ENCODE assay signal across 8 cellular contexts in the genomic region with DNA sequence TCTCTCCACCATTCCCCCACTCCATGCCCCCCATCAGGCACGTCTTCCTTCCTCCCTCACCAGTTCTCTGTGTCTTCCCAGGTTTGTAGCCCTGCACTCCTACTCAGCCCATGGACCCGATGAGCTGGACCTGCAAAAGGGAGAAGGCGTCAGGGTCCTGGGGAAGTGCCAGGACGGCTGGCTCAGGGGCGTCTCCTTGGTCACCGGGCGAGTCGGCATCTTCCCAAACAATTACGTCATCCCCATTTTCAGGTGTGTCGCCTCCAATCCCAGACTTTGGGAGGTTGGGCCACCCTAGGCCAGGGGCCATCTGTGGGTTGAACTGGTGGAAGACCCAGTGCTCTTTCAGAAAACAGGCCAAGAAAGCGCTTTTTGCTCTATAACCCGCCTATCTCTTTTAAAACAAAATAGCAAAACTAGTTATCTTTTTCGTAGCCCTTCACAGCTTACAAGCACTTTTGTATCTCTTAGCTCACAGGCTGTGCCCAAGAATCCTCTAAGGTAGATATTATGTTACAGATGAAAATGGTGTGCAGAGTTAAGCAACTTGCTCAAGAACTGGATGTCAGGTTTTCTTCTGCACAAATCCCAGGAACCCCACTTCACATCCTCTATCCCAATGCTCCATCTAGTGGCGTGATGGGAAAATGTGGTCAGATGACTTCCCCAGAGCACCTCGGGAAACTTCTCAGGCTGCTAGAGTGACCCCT. TPM values are rescaled to one million over a fixed set of nuclear protein-coding genes. Genes with fewer than 3 reads are reported as not detected.
A peak's percentile ranks its signal among the peaks of the same experiment; 100 is the strongest.
DNase-seq lines count a peak whose midpoint lies in the region; ATAC-seq, FAIRE-seq and TF ChIP-seq lines count a peak whose summit lies in the region.

No MANE protein-coding gene starts in this region.

- H3K4me3 ChIP-seq in DND-41 (ENCODE audit: low read depth in 1 of 2, low read length in 2 of 2), result no peak overlapping the region
- H3K4me3 ChIP-seq in HL-60 (replicated peaks; ENCODE audit: insufficient read depth, low read length), result no peak overlapping the region
- no peak overlapping the region for H3K4me3 ChIP-seq in mammary epithelial cell (replicated peaks in 1 of 3; ENCODE audit: insufficient read depth in 1 of 3, low read depth in 2 of 3, low read length in 3 of 3)
- no peak overlapping the region for H3K4me3 ChIP-seq in tibial artery

- CTCF ChIA-PET in mammary epithelial cell (lab: Charles Lee; ENCODE audit: low non-redundant PET), result no interaction called here

- DNase-seq in DND-41 (peak; percentile 18), HL-60 (ENCODE audit: low read depth in 1 of 2, low spot score in 1 of 2) (peak; percentile 28 to 57), NCI-H82 treated with DMSO at 0.1 percent for 48 hours (lab: John Stamatoyannopoulos, UW; ENCODE audit: unreplicated experiment) (peak; percentile 43), mammary epithelial cell (peak; percentile 61), kidney tubule cell (ENCODE audit: low spot score) (peak; percentile 73), tibial artery (peak in 1 of 2 donors; percentile 45), GM12891 (ENCODE audit: insufficient read length, low spot score) (no peak)

- ATAC-seq in DND-41 (ENCODE audit: insufficient read depth, low read depth), result peak; percentile 37; the same call in 1 of the 3 replicates
- no peak for ATAC-seq in GM19351 (IDR thresholded peaks at IDR 0.05; ENCODE audit: unreplicated experiment)

- H3K4me2 ChIP-seq in DND-41 (ENCODE audit: insufficient read depth, low read length) (no peak overlapping the region), mammary epithelial cell (ENCODE audit: insufficient read depth, low read depth, low read length) (no peak overlapping the region)

- no peak for FAIRE-seq in GM12891 (lab: Jason Lieb, UNC)

- dilution Hi-C loops in mammary epithelial cell (cut with HindIII; ENCODE audit: low sequenced_read_pairs), result no loop called here

- intact Hi-C loops in mammary epithelial cell (cut with micrococcal nuclease), result loop anchor here (1.0 to 5.0 kb wide), 6 partner anchors 112 to 367 kb away; a partner anchor contains a TSS
- intact Hi-C loops in tibial artery (cut with DNase I; ENCODE audit: low total_unique reads), result loop anchor here (5.0 to 10.0 kb wide), 2 partner anchors 224 to 1847 kb away; no protein-coding TSS in a partner anchor

- H4K20me1 ChIP-seq in DND-41 (ENCODE audit: insufficient read depth, low read length) (no peaks in the 10 kb centered on the region), mammary epithelial cell (ENCODE audit: insufficient read depth, low read length) (no peaks in the 10 kb centered on the region)

- 71% methylated on average over 13 of the region's 15 CpGs for WGBS in mammary epithelial cell (ENCODE audit: low coverage, missing lambda C conversion rate)

- H3K4me1 ChIP-seq in DND-41 (ENCODE audit: insufficient read depth, low read length) (no peaks in the 10 kb centered on the region), mammary epithelial cell (ENCODE audit: insufficient read depth, low read length) (peaks cover 20% of the 10 kb centered on the region), tibial artery (no peaks in the 10 kb centered on the region)

- H3K27ac ChIP-seq in DND-41 (ENCODE audit: low read length), result no peak overlapping the region
- H3K27ac ChIP-seq in HL-60 (replicated peaks), result no peak overlapping the region
- H3K27ac ChIP-seq in mammary epithelial cell (ENCODE audit: insufficient read depth, low read depth, low read length), result no peak overlapping the region
- H3K27ac ChIP-seq in tibial artery, result no peak overlapping the region

- no peak for TF ChIP-seq POLR2A in GM12891 (IDR thresholded peaks at IDR 0.05; ENCODE audit: low read depth, low read length)

- H3K79me2 ChIP-seq in DND-41 (ENCODE audit: insufficient read depth, low read length) (no peaks in the 10 kb centered on the region), mammary epithelial cell (ENCODE audit: insufficient read depth, low read length) (peaks cover 19% of the 10 kb centered on the region)

- H2AFZ ChIP-seq in DND-41 (ENCODE audit: low read depth, low read length) (no peak overlapping the region), mammary epithelial cell (ENCODE audit: low read depth, low read length) (no peak overlapping the region)

- no peaks in the 10 kb centered on the region for H3K36me3 ChIP-seq in DND-41 (ENCODE audit: insufficient read depth, low read length)
- H3K36me3 ChIP-seq in mammary epithelial cell (ENCODE audit: insufficient read depth, low read length), result peaks cover 13% of the 10 kb centered on the region
- no peaks in the 10 kb centered on the region for H3K36me3 ChIP-seq in tibial artery

- H3K9me3 ChIP-seq in DND-41 (ENCODE audit: insufficient read depth, low read length, severe bottlenecking), result no peaks in the 10 kb centered on the region
- H3K9me3 ChIP-seq in mammary epithelial cell (replicated peaks; ENCODE audit: insufficient read depth, low read length), result no peaks in the 10 kb centered on the region
- H3K9me3 ChIP-seq in tibial artery, result no peaks in the 10 kb centered on the region

- H3K27me3 ChIP-seq in DND-41 (ENCODE audit: insufficient read depth, low read length, poor library complexity) (peaks cover 11% of the 10 kb centered on the region), HL-60 (ENCODE audit: insufficient read depth, poor library complexity, severe bottlenecking) (no peaks in the 10 kb centered on the region), mammary epithelial cell (ENCODE audit: insufficient read depth, low read length) (no peaks in the 10 kb centered on the region), tibial artery (no peaks in the 10 kb centered on the region)

- in situ Hi-C loops in mammary epithelial cell (cut with MboI; ENCODE audit: low sequenced_read_pairs in 2 of 2), result loop anchor here in 1 of 2 donors (10.0 kb wide), 1 partner anchor 134 kb away; no protein-coding TSS in a partner anchor

- TF ChIP-seq CTCF in DND-41 (IDR thresholded peaks at IDR 0.05; ENCODE audit: borderline replicate concordance, extremely low read depth, low read length, poor library complexity, severe bottlenecking), result peak; percentile 69
- TF ChIP-seq CTCF in HL-60 (IDR thresholded peaks at IDR 0.05; ENCODE audit: insufficient read depth, low read length), result peak; percentile 53
- peak; percentile 75 to 78 for TF ChIP-seq CTCF in mammary epithelial cell (conservative IDR thresholded peaks at IDR 0.05 in 1 of 2, IDR thresholded peaks at IDR 0.05 in 1 of 2; ENCODE audit: extremely low read depth in 1 of 2, insufficient read depth in 1 of 2, low read depth in 1 of 2, low read length in 2 of 2)
- TF ChIP-seq CTCF in tibial artery (IDR thresholded peaks at IDR 0.05), result peak; percentile 68

- H3K9ac ChIP-seq in DND-41 (ENCODE audit: low read depth, low read length) (no peak overlapping the region), mammary epithelial cell (ENCODE audit: insufficient read depth, low read length) (no peak overlapping the region)

- BruUV-seq in mammary epithelial cell (replicated peaks; lab: Mats Ljungman, UMichigan), result no TSS peak

TF ChIP-seq in GM12891, 5 proteins besides CTCF, POLR2A, EP300 and RAD21:
- TF ChIP-seq SPI1 (IDR thresholded peaks at IDR 0.05; ENCODE audit: low read depth, low read length) (no peak), PAX5 (IDR thresholded peaks at IDR 0.05; ENCODE audit: insufficient read depth, low read length, severe bottlenecking) (no peak), POLR2AphosphoS5 (IDR thresholded peaks at IDR 0.05; ENCODE audit: low read depth, low read length) (no peak), POU2F2 (IDR thresholded peaks at IDR 0.05; ENCODE audit: low read depth, low read length) (no peak), TAF1 (IDR thresholded peaks at IDR 0.05; ENCODE audit: low read depth, low read length) (no peak)
TF ChIP-seq in GM12891: peak in this region for 0.

RNA-seq across cellular contexts. Expression of a gene that starts 56.2 kb away (rescaled TPM):
- not detected for total RNA-seq in mammary epithelial cell
- polyA plus RNA-seq in mammary epithelial cell, result 0.11 TPM
- polyA minus RNA-seq in mammary epithelial cell, result not detected
- polyA plus RNA-seq in GM12891 (2012; ENCODE audit: low read depth, missing spikeins), result 0.17 TPM
